Comparison of ENCODE assay signal across 8 cellular contexts in genomic region chr3:158570999-158571702, GRCh38. TPM values are rescaled to one million over a fixed set of nuclear protein-coding genes. Genes with fewer than 3 reads are reported as not detected.
DNase-seq lines count a peak whose midpoint lies in the region; ATAC-seq and TF ChIP-seq lines count a peak whose summit lies in the region.

TSS of gene MLF1 (plus strand) at chr3:158571194. CDS start at chr3:158571301, 107 bp downstream.

- TF ChIP-seq CTCF in AG09309 (IDR thresholded peaks at IDR 0.05; ENCODE audit: control insufficient read depth, insufficient read depth, low read depth, low read length, missing control alignments), result no peak
- no peak for TF ChIP-seq CTCF in lower lobe of right lung (IDR thresholded peaks at IDR 0.05)

- peak within 1 kb of the TSS; percentile 91 to 92 for H3K4me3 Mint-ChIP-seq in effector memory CD8-positive, alpha-beta T cell

- H3K36me3 ChIP-seq in lower lobe of right lung, result no peaks in the 10 kb centered on the region

- H3K4me3 ChIP-seq in AG09309 (ENCODE audit: control insufficient read depth, low read depth, low read length) (peak within 1 kb of the TSS; percentile 74), lower lobe of right lung (peak within 1 kb of the TSS; percentile 64)

- peaks cover 13% of the 10 kb centered on the region for H3K36me3 Mint-ChIP-seq in effector memory CD8-positive, alpha-beta T cell (ENCODE audit: insufficient read depth)

- H3K27ac ChIP-seq in lower lobe of right lung, result peak within 1 kb of the TSS; percentile 78

- H3K9me3 ChIP-seq in lower lobe of right lung, result no peaks in the 10 kb centered on the region

- intact Hi-C loops in lower lobe of right lung (cut with DNase I), result no loop called here

- peaks cover 36 to 44% of the 10 kb centered on the region in 2 donors for H3K27me3 Mint-ChIP-seq in effector memory CD8-positive, alpha-beta T cell

- H3K9me3 Mint-ChIP-seq in effector memory CD8-positive, alpha-beta T cell, result peaks cover 4 to 7% of the 10 kb centered on the region in 2 donors

- H3K4me1 Mint-ChIP-seq in effector memory CD8-positive, alpha-beta T cell (ENCODE audit: low read depth in 2 of 2), result peaks cover 6 to 9% of the 10 kb centered on the region in 2 donors

- no peaks in the 10 kb centered on the region for H3K4me1 ChIP-seq in lower lobe of right lung

- H3K27ac Mint-ChIP-seq in effector memory CD8-positive, alpha-beta T cell, result peak within 1 kb of the TSS; percentile 92 to 97

- ATAC-seq in GM19324 (IDR thresholded peaks at IDR 0.05; ENCODE audit: low FRiP score, unreplicated experiment), result peak; percentile 100
- peak; percentile 100 for ATAC-seq in HG03457 (IDR thresholded peaks at IDR 0.05; ENCODE audit: unreplicated experiment)
- peak; percentile 96 for ATAC-seq in effector memory CD8-positive, alpha-beta T cell (replicated peaks)
- ATAC-seq in lower lobe of right lung, result peak; percentile 100

- H3K27me3 ChIP-seq in lower lobe of right lung (ENCODE audit: low read depth), result no peaks in the 10 kb centered on the region

- DNase-seq in AG09309 (ENCODE audit: low read depth) (peak; percentile 68), NCI-H748 (lab: John Stamatoyannopoulos, UW; ENCODE audit: unreplicated experiment) (peak; percentile 94), lower lobe of right lung (peak; percentile 97)
- DNase-seq in activated CD8-positive, alpha-beta memory T cell treated with anti-CD3 and anti-CD28 coated beads, Interleukin-2, amount 50 U/mL, for 1 hour (ENCODE audit: extremely low read depth), result peak; percentile 51
- DNase-seq in effector memory CD8-positive, alpha-beta T cell, result peak; percentile 61 to 71 (median 65)
- peak; percentile 83 for DNase-seq in stimulated activated CD4-positive, alpha-beta T cell treated with anti-CD3 and anti-CD28 coated beads, Interleukin-4, amount 100 ng/mL, for 24 hours

RNA-seq across cellular contexts. Expression of gene MLF1, which starts in this region (rescaled TPM):
- total RNA-seq in lower lobe of right lung, result 13.5 TPM

Comparison
In these comparisons a context has a peak if more than half of its experiments do, and no peak if none do; other contexts are left out.
1. Peak in every context shown above with its lines: DNase-seq, ATAC-seq, H3K4me3 ChIP-seq and H3K27ac ChIP-seq.